Comparison of ENCODE assay signal across 18 cellular contexts in the genomic region with DNA sequence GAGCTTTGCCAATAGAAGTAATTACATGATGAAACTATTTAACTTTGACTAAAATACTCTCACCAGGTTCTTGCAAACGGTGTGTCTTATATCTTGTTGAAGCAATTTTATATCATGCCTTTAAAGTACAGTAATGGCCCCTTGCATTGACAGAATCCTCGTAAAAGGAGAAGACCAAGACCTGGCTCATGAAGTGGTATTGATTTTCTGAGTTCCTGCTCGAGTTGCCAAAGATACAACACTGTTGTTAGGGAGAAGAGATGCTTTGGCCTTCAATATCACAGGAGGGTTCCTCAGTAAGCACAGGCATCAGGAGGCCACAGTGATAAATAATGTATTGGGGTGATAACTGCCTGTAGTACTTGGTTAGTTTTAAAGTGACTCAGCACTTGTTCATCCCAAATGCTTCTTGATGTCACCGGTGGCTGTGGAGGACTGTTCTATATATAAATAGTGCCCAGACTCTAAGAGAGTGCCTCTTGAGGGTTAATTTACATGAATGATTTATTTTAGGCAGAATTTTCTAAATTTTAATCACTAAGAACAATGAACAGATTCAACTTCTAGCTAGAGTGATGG.
A peak's percentile ranks its signal among the peaks of the same experiment; 100 is the strongest.
DNase-seq lines count a peak whose midpoint lies in the region; ATAC-seq, FAIRE-seq and TF ChIP-seq lines count a peak whose summit lies in the region.
"Had no signal": no experiment of that assay in that cellular context is flagged by ENCODE, and none has a peak within 500 bp of the region (broad histone marks: within the 10 kb centered on the region; RNA-seq: fewer than 3 reads in every experiment).

No MANE protein-coding gene starts in this region.

- no TSS peak for BruUV-seq in IMR-90 (replicated peaks; lab: Mats Ljungman, UMichigan)

- H3K4ac ChIP-seq in IMR-90 (ENCODE audit: low read depth, low read length) = no peak overlapping the region

- TF ChIP-seq CTCF in IMR-90 (conservative IDR thresholded peaks at IDR 0.05; ENCODE audit: low read depth, low read length) (no peak), pancreas (IDR thresholded peaks at IDR 0.05) (no peak)

- peak; percentile 19 for DNase-seq in NCI-H748 (lab: John Stamatoyannopoulos, UW; ENCODE audit: unreplicated experiment)
- DNase-seq in NCI-H748 treated with DMSO at 0.1 percent for 48 hours (lab: John Stamatoyannopoulos, UW) = no peak
- DNase-seq in IMR-90 = no peak
- peak; percentile 58 for DNase-seq in NCI-H345 (lab: John Stamatoyannopoulos, UW)
- no peak for DNase-seq in pancreas
- no peak for DNase-seq in islet precursor cell
- DNase-seq in SIG-M5 treated with dmso at 0.1 percent for 504 hours (lab: John Stamatoyannopoulos, UW; ENCODE audit: unreplicated experiment) = no peak
- DNase-seq in T-helper 1 cell = no peak
- DNase-seq: ACHN; Calu3; CD4-positive, CD25-positive, alpha-beta regulatory T cell; DMS53; HCEC 1CT; NCI-H1436 treated with DMSO at 0.1 percent for 48 hours; NCI-H2171; NCI-H69 had no signal

- H3K36me3 ChIP-seq in IMR-90 (ENCODE audit: control insufficient read depth, insufficient read depth, low read length) = no peaks in the 10 kb centered on the region
- H3K36me3 ChIP-seq in pancreas = no peaks in the 10 kb centered on the region
- H3K36me3 ChIP-seq: SJSA1 had no signal

- H3K27ac ChIP-seq in IMR-90 (ENCODE audit: insufficient read depth, low read length) (no peak overlapping the region), pancreas (no peak overlapping the region)
- H3K27ac ChIP-seq: SJSA1 had no signal

- no peaks in the 10 kb centered on the region for H3K9me3 ChIP-seq in IMR-90 (ENCODE audit: control insufficient read depth, insufficient read depth, low read length)
- no peaks in the 10 kb centered on the region for H3K9me3 ChIP-seq in pancreas
- H3K9me3 ChIP-seq: SJSA1 had no signal

- H2BK5ac ChIP-seq in IMR-90 (ENCODE audit: low read depth, low read length, poor library complexity, severe bottlenecking) = no peak overlapping the region

- H2AK5ac ChIP-seq in IMR-90 (ENCODE audit: low read depth, low read length) = no peak overlapping the region

- H3K27me3 ChIP-seq in IMR-90 (ENCODE audit: control insufficient read depth, insufficient read depth, low read length) (no peaks in the 10 kb centered on the region), pancreas (no peaks in the 10 kb centered on the region)
- H3K27me3 ChIP-seq: SJSA1 had no signal

- no peaks in the 10 kb centered on the region for H3K4me1 ChIP-seq in IMR-90 (ENCODE audit: control insufficient read depth, insufficient read depth, low read length)
- no peaks in the 10 kb centered on the region for H3K4me1 ChIP-seq in pancreas
- H3K4me1 ChIP-seq: SJSA1 had no signal

- TF ChIP-seq RAD21 in IMR-90 (IDR thresholded peaks at IDR 0.05; ENCODE audit: low read length) = no peak

- H2AFZ ChIP-seq in IMR-90 (replicated peaks; ENCODE audit: low read length, poor library complexity) = no peak overlapping the region

- H3K9ac ChIP-seq in IMR-90 (ENCODE audit: low read depth, low read length) = no peak overlapping the region

- ATAC-seq in IMR-90 (ENCODE audit: low read depth) = no peak
- ATAC-seq in pancreas = no peak

- no peak overlapping the region for H4K8ac ChIP-seq in IMR-90 (ENCODE audit: low read depth in 2 of 2, low read length in 2 of 2)

- no CpG with 5 or more reads among the region's 4 CpGs for WGBS in IMR-90 (ENCODE audit: extremely low coverage in 2 of 2, insufficient read length in 1 of 2), 2 experiments
- WGBS in pancreas, 2 donors = 47 to 48% methylated on average over 4 of the region's 4 CpGs

- CTCF ChIA-PET in IMR-90 (lab: Yijun Ruan, JAX) = no interaction called here

- H3K14ac ChIP-seq in IMR-90 (replicated peaks; ENCODE audit: low read depth, low read length) = no peak overlapping the region

- no peak overlapping the region for H3K4me3 ChIP-seq in IMR-90 (ENCODE audit: insufficient read depth, low read depth, low read length)
- H3K4me3 ChIP-seq in pancreas = no peak overlapping the region
- H3K4me3 ChIP-seq: SJSA1 had no signal

- in situ Hi-C loops in IMR-90 (cut with MboI; ENCODE audit: low sequenced_read_pairs) = no loop called here

- POLR2A ChIA-PET in IMR-90 (lab: Charles Lee; ENCODE audit: unreplicated experiment) = no interaction called here

- H2BK120ac ChIP-seq in IMR-90 (ENCODE audit: low read depth, low read length) = no peak overlapping the region

- no peak overlapping the region for H2BK15ac ChIP-seq in IMR-90 (ENCODE audit: low read depth, low read length)

- FAIRE-seq in pancreas (lab: Jason Lieb, UNC) = no peak
- FAIRE-seq: GM12891 had no signal

- H3K79me1 ChIP-seq in IMR-90 (ENCODE audit: low read depth in 1 of 2, low read length in 2 of 2) = no peaks in the 10 kb centered on the region

- intact Hi-C loops in IMR-90 (cut with micrococcal nuclease) = no loop called here
- intact Hi-C loops in pancreas (cut with DNase I) = no loop called here

- H4K91ac ChIP-seq in IMR-90 (ENCODE audit: insufficient read depth, low read depth, low read length) = no peak overlapping the region

- no peak for TF ChIP-seq POLR2A in IMR-90 (IDR thresholded peaks at IDR 0.05; ENCODE audit: low read depth, low read length)

- no peak overlapping the region for H4K5ac ChIP-seq in IMR-90 (ENCODE audit: low read depth, low read length)

- H3K23ac ChIP-seq in IMR-90 (ENCODE audit: low read depth, low read length) = no peak overlapping the region

- no peak overlapping the region for H3K56ac ChIP-seq in IMR-90 (ENCODE audit: extremely low read depth, insufficient read depth, low read length)

- H4K20me1 ChIP-seq in IMR-90 (ENCODE audit: insufficient read depth, low read length) = no peaks in the 10 kb centered on the region

- dilution Hi-C loops in IMR-90 (cut with HindIII; ENCODE audit: low sequenced_read_pairs, unreplicated experiment) = no loop called here

- H2AK9ac ChIP-seq in IMR-90 (replicated peaks; ENCODE audit: low read depth, low read length, poor library complexity) = no peak overlapping the region

- no peaks in the 10 kb centered on the region for H3K9me1 ChIP-seq in IMR-90 (ENCODE audit: insufficient read depth, low read length)

- H2BK20ac ChIP-seq in IMR-90 (ENCODE audit: low read depth, low read length) = no peak overlapping the region

- H3K4me2 ChIP-seq in IMR-90 (ENCODE audit: low read depth, low read length) = no peak overlapping the region

- H3K18ac ChIP-seq in IMR-90 (ENCODE audit: low read depth, low read length) = no peak overlapping the region

TF ChIP-seq in IMR-90, 13 proteins besides CTCF, POLR2A, EP300 and RAD21:
- TF ChIP-seq RCOR1 (IDR thresholded peaks at IDR 0.05; ENCODE audit: insufficient replicate concordance, low read length) (no peak), MAZ (IDR thresholded peaks at IDR 0.05; ENCODE audit: borderline replicate concordance, low read depth, low read length) (no peak), MAFK (IDR thresholded peaks at IDR 0.05; ENCODE audit: low read depth, low read length) (no peak), CEBPB (IDR thresholded peaks at IDR 0.05; ENCODE audit: low read depth, low read length) (no peak), BHLHE40 (IDR thresholded peaks at IDR 0.05; ENCODE audit: low read depth, low read length) (no peak), FOS (IDR thresholded peaks at IDR 0.05; ENCODE audit: low read depth, low read length) (no peak), NFE2L2 (IDR thresholded peaks at IDR 0.05; ENCODE audit: low read depth, low read length) (0 out of 2 replicates have a peak, but pooled peaks have one; percentile 4), SMC3 (IDR thresholded peaks at IDR 0.05; ENCODE audit: low read depth, low read length) (no peak)

Comparison
In these comparisons a context has a peak if more than half of its experiments do, and no peak if none do; other contexts are left out.
1. DNase-seq: peak in NCI-H748 (single experiment) and NCI-H345 (single experiment); none in NCI-H748 treated with DMSO at 0.1 percent for 48 hours (single experiment), IMR-90 (single experiment), pancreas (0 of 6), islet precursor cell (single experiment), SIG-M5 treated with dmso at 0.1 percent for 504 hours (single experiment) and T-helper 1 cell (0 of 5).